ENCODE assay signal across 1 cellular context in the genomic region with DNA sequence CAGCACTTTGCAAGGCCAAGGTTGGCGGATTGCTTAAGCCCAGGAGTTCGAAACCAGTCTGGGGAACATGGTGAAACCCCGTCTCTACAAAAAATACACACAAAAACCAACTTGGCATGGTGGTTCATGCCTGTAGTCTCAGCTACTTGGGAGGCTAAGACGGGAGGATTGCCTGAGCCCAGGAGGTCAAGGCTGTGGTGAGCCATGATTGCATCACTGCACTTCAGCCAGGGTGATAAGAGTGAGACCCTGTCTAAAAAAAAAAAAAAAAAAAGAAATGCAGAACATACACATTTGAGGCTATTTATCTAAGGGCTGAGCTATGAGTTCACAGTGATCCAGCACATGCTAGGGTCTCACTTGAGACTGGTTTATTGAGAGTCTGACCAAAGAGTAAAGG.
A peak's percentile ranks its signal among the peaks of the same experiment; 100 is the strongest.
TF ChIP-seq lines count a peak whose summit lies in the region.

No MANE protein-coding gene starts in this region.

TF ChIP-seq in K562, 482 proteins besides CTCF, POLR2A, EP300 and RAD21 (continued from another document):
- peak; percentile 50; the same call in 1 of the 2 replicates for TF ChIP-seq JUND (IDR thresholded peaks at IDR 0.05; ENCODE audit: borderline replicate concordance, low read depth, low read length)
- no peak; the same call in 2 of the 3 replicates for TF ChIP-seq JUND (tag; IDR thresholded peaks at IDR 0.05; ENCODE audit: borderline replicate concordance, low read depth, low read length)
- no peak for TF ChIP-seq KAT2B (IDR thresholded peaks at IDR 0.05; ENCODE audit: low read depth, low read length)
- no peak for TF ChIP-seq NCOA1 (IDR thresholded peaks at IDR 0.05; ENCODE audit: low read depth)
- TF ChIP-seq RBM34 (IDR thresholded peaks at IDR 0.05; ENCODE audit: borderline replicate concordance, insufficient read depth, low read length): no peak
- no peak for TF ChIP-seq CBFA2T2 (conservative IDR thresholded peaks at IDR 0.05)
- no peak for TF ChIP-seq MECOM (CRISPR knock-in tag; IDR thresholded peaks at IDR 0.05)
- peak; percentile 24; the same call in 1 of the 2 replicates for TF ChIP-seq SMARCA4 (IDR thresholded peaks at IDR 0.05)
- TF ChIP-seq, protein P1, sequence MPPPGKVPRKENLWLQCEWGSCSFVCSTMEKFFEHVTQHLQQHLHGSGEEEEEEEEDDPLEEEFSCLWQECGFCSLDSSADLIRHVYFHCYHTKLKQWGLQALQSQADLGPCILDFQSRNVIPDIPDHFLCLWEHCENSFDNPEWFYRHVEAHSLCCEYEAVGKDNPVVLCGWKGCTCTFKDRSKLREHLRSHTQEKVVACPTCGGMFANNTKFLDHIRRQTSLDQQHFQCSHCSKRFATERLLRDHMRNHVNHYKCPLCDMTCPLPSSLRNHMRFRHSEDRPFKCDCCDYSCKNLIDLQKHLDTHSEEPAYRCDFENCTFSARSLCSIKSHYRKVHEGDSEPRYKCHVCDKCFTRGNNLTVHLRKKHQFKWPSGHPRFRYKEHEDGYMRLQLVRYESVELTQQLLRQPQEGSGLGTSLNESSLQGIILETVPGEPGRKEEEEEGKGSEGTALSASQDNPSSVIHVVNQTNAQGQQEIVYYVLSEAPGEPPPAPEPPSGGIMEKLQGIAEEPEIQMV (tag; conservative IDR thresholded peaks at IDR 0.05; ENCODE audit: low read depth): no peak
- TF ChIP-seq, protein P2, sequence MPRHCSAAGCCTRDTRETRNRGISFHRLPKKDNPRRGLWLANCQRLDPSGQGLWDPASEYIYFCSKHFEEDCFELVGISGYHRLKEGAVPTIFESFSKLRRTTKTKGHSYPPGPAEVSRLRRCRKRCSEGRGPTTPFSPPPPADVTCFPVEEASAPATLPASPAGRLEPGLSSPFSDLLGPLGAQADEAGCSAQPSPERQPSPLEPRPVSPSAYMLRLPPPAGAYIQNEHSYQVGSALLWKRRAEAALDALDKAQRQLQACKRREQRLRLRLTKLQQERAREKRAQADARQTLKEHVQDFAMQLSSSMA (CRISPR knock-in tag; IDR thresholded peaks at IDR 0.05): no peak
- no peak for TF ChIP-seq RBM17 (IDR thresholded peaks at IDR 0.05; ENCODE audit: borderline replicate concordance, low read depth, low read length)
- no peak for TF ChIP-seq RBM22 (IDR thresholded peaks at IDR 0.05; ENCODE audit: low read depth, low read length, poor library complexity, severe bottlenecking)
- TF ChIP-seq HDAC3 (IDR thresholded peaks at IDR 0.05; ENCODE audit: borderline replicate concordance, partially characterized antibody): no peak
- no peak for TF ChIP-seq RBFOX2 (IDR thresholded peaks at IDR 0.05; ENCODE audit: low read depth, low read length)
- no peak for TF ChIP-seq POLR3G (IDR thresholded peaks at IDR 0.05; ENCODE audit: extremely low read depth, insufficient read length, insufficient replicate concordance)
- no peak for TF ChIP-seq RAD51 (IDR thresholded peaks at IDR 0.05; ENCODE audit: borderline replicate concordance, low read depth)
- no peak for TF ChIP-seq KAT8 (IDR thresholded peaks at IDR 0.05; ENCODE audit: low read depth)
- TF ChIP-seq, protein P3, sequence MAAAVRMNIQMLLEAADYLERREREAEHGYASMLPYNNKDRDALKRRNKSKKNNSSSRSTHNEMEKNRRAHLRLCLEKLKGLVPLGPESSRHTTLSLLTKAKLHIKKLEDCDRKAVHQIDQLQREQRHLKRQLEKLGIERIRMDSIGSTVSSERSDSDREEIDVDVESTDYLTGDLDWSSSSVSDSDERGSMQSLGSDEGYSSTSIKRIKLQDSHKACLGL (CRISPR knock-in tag; IDR thresholded peaks at IDR 0.05; ENCODE audit: borderline replicate concordance, poor library complexity, severe bottlenecking): no peak
- TF ChIP-seq ZFP30 (CRISPR knock-in tag; IDR thresholded peaks at IDR 0.05; ENCODE audit: borderline replicate concordance): no peak
- TF ChIP-seq, protein P4, sequence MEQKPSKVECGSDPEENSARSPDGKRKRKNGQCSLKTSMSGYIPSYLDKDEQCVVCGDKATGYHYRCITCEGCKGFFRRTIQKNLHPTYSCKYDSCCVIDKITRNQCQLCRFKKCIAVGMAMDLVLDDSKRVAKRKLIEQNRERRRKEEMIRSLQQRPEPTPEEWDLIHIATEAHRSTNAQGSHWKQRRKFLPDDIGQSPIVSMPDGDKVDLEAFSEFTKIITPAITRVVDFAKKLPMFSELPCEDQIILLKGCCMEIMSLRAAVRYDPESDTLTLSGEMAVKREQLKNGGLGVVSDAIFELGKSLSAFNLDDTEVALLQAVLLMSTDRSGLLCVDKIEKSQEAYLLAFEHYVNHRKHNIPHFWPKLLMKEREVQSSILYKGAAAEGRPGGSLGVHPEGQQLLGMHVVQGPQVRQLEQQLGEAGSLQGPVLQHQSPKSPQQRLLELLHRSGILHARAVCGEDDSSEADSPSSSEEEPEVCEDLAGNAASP (IDR thresholded peaks at IDR 0.05): no peak
- TF ChIP-seq PYGO2 (tag; IDR thresholded peaks at IDR 0.05): no peak
- TF ChIP-seq NR2F6 (CRISPR knock-in tag; IDR thresholded peaks at IDR 0.05): no peak
- TF ChIP-seq RCOR1 (IDR thresholded peaks at IDR 0.05; ENCODE audit: borderline replicate concordance in 1 of 2, low read depth in 2 of 2, low read length in 2 of 2): peak in 1 of 2 experiments; percentile 74; a peak in 2 of 4 replicates
- TF ChIP-seq ETS2 (tag; IDR thresholded peaks at IDR 0.05; ENCODE audit: borderline replicate concordance, poor library complexity, severe bottlenecking): no peak
- no peak for TF ChIP-seq ZNF507 (tag; conservative IDR thresholded peaks at IDR 0.05)
- TF ChIP-seq ZNF444 (CRISPR knock-in tag; IDR thresholded peaks at IDR 0.05): no peak
- TF ChIP-seq, protein P5, sequence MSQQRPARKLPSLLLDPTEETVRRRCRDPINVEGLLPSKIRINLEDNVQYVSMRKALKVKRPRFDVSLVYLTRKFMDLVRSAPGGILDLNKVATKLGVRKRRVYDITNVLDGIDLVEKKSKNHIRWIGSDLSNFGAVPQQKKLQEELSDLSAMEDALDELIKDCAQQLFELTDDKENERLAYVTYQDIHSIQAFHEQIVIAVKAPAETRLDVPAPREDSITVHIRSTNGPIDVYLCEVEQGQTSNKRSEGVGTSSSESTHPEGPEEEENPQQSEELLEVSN (IDR thresholded peaks at IDR 0.05; ENCODE audit: borderline replicate concordance in 1 of 2, extremely low read depth in 1 of 2, insufficient read depth in 1 of 2, insufficient read length in 1 of 2, low read depth in 1 of 2, low read length in 1 of 2, poor library complexity in 1 of 2, severe bottlenecking in 1 of 2): no peak
- TF ChIP-seq PCBP2 (IDR thresholded peaks at IDR 0.05; ENCODE audit: low read depth, low read length, poor library complexity, severe bottlenecking): no peak
- no peak for TF ChIP-seq PCBP1 (IDR thresholded peaks at IDR 0.05; ENCODE audit: low read depth, low read length, poor library complexity, severe bottlenecking)
- TF ChIP-seq SMARCE1 (IDR thresholded peaks at IDR 0.05): peak; percentile 17; the same call in 1 of the 2 replicates
- no peak for TF ChIP-seq ZFPM2 (CRISPR knock-in tag; IDR thresholded peaks at IDR 0.05)
- TF ChIP-seq, protein P6, sequence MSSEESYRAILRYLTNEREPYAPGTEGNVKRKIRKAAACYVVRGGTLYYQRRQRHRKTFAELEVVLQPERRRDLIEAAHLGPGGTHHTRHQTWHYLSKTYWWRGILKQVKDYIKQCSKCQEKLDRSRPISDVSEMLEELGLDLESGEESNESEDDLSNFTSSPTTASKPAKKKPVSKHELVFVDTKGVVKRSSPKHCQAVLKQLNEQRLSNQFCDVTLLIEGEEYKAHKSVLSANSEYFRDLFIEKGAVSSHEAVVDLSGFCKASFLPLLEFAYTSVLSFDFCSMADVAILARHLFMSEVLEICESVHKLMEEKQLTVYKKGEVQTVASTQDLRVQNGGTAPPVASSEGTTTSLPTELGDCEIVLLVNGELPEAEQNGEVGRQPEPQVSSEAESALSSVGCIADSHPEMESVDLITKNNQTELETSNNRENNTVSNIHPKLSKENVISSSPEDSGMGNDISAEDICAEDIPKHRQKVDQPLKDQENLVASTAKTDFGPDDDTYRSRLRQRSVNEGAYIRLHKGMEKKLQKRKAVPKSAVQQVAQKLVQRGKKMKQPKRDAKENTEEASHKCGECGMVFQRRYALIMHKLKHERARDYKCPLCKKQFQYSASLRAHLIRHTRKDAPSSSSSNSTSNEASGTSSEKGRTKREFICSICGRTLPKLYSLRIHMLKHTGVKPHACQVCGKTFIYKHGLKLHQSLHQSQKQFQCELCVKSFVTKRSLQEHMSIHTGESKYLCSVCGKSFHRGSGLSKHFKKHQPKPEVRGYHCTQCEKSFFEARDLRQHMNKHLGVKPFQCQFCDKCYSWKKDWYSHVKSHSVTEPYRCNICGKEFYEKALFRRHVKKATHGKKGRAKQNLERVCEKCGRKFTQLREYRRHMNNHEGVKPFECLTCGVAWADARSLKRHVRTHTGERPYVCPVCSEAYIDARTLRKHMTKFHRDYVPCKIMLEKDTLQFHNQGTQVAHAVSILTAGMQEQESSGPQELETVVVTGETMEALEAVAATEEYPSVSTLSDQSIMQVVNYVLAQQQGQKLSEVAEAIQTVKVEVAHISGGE (CRISPR knock-in tag; IDR thresholded peaks at IDR 0.05): no peak
- no peak for TF ChIP-seq PHF20 (IDR thresholded peaks at IDR 0.05; ENCODE audit: partially characterized antibody)
- TF ChIP-seq, protein P7, sequence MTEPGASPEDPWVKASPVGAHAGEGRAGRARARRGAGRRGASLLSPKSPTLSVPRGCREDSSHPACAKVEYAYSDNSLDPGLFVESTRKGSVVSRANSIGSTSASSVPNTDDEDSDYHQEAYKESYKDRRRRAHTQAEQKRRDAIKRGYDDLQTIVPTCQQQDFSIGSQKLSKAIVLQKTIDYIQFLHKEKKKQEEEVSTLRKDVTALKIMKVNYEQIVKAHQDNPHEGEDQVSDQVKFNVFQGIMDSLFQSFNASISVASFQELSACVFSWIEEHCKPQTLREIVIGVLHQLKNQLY (CRISPR knock-in tag; conservative IDR thresholded peaks at IDR 0.05): no peak
- TF ChIP-seq SMAD3 (CRISPR knock-in tag; conservative IDR thresholded peaks at IDR 0.05): no peak
- TF ChIP-seq ADNP (tag; IDR thresholded peaks at IDR 0.05): no peak
- no peak for TF ChIP-seq ZNF668 (CRISPR knock-in tag; IDR thresholded peaks at IDR 0.05)
- no peak for TF ChIP-seq GTF2F1 (IDR thresholded peaks at IDR 0.05; ENCODE audit: low read depth, low read length)
- peak; percentile 88 for TF ChIP-seq CEBPG (CRISPR knock-in tag; IDR thresholded peaks at IDR 0.05)
- peak; percentile 56 to 90 for TF ChIP-seq CEBPG (tag; conservative IDR thresholded peaks at IDR 0.05 in 1 of 2, IDR thresholded peaks at IDR 0.05 in 1 of 2)
- no peak for TF ChIP-seq POLR2H (tag; IDR thresholded peaks at IDR 0.05; ENCODE audit: low read depth)
TF ChIP-seq in K562: peak in this region for 16.
